ENCODE assay signal across 13 cellular contexts in genomic region chr19:4197625-4198466, GRCh38. TPM values are rescaled to one million over a fixed set of nuclear protein-coding genes. Genes with fewer than 3 reads are reported as not detected.
DNase-seq lines count a peak whose midpoint lies in the region; ATAC-seq and TF ChIP-seq lines count a peak whose summit lies in the region.
"Had no signal": no experiment of that assay in that cellular context is flagged by ENCODE, and none has a peak within 500 bp of the region (broad histone marks: within the 10 kb centered on the region; RNA-seq: fewer than 3 reads in every experiment).

No MANE protein-coding gene starts in this region.

- no peak overlapping the region for H3K4me3 Mint-ChIP-seq in activated CD8-positive, alpha-beta T cell treated with anti-CD3 and anti-CD28 coated beads for 36 hours
- H3K4me3 Mint-ChIP-seq in memory B cell = no peak overlapping the region
- H3K4me3 Mint-ChIP-seq in activated T-helper 2 cell treated with anti-CD3 and anti-CD28 coated beads, Interferon-gamma antibody, Interleukin-2, Interleukin-4, amounts not matched to agents 10 μg/mL and 5 μg/mL and 100 μg/mL, durations not matched to agents 14 hours and 24 hours and 36 hours (ENCODE audit: low read depth) = no peak overlapping the region

- no peak for TF ChIP-seq POLR2A in esophagus squamous epithelium (IDR thresholded peaks at IDR 0.05)

- no peak overlapping the region for H3K27ac Mint-ChIP-seq in activated CD8-positive, alpha-beta T cell treated with anti-CD3 and anti-CD28 coated beads for 36 hours
- peak overlapping the region; percentile 88 for H3K27ac Mint-ChIP-seq in memory B cell
- no peak overlapping the region for H3K27ac Mint-ChIP-seq in activated T-helper 2 cell treated with anti-CD3 and anti-CD28 coated beads, Interferon-gamma antibody, Interleukin-2, Interleukin-4, amounts not matched to agents 10 μg/mL and 5 μg/mL and 100 μg/mL, durations not matched to agents 14 hours and 24 hours and 36 hours

- intact Hi-C loops in activated CD8-positive, alpha-beta T cell treated with anti-CD3 and anti-CD28 coated beads for 36 hours (cut with micrococcal nuclease) = no loop called here
- intact Hi-C loops in esophagus squamous epithelium (cut with DNase I) = no loop called here
- intact Hi-C loops in activated T-helper 2 cell treated with anti-CD3 and anti-CD28 coated beads, Interferon-gamma antibody, Interleukin-2, Interleukin-4, amounts not matched to agents 10 μg/mL and 5 μg/mL and 100 μg/mL, durations not matched to agents 14 hours and 24 hours and 36 hours (cut with micrococcal nuclease) = no loop called here

- H3K4me3 ChIP-seq in esophagus squamous epithelium = peak overlapping the region in 1 of 4 donors; percentile 12

- H3K9me3 ChIP-seq in esophagus squamous epithelium = no peaks in the 10 kb centered on the region

- peaks cover 4% of the 10 kb centered on the region for H3K36me3 Mint-ChIP-seq in activated CD8-positive, alpha-beta T cell treated with anti-CD3 and anti-CD28 coated beads for 36 hours (ENCODE audit: low read depth)
- peaks cover 8% of the 10 kb centered on the region for H3K36me3 Mint-ChIP-seq in memory B cell
- peaks cover 10% of the 10 kb centered on the region for H3K36me3 Mint-ChIP-seq in activated T-helper 2 cell treated with anti-CD3 and anti-CD28 coated beads, Interferon-gamma antibody, Interleukin-2, Interleukin-4, amounts not matched to agents 10 μg/mL and 5 μg/mL and 100 μg/mL, durations not matched to agents 14 hours and 24 hours and 36 hours (ENCODE audit: low read depth)

- peaks cover 10% of the 10 kb centered on the region for H3K4me1 Mint-ChIP-seq in activated CD8-positive, alpha-beta T cell treated with anti-CD3 and anti-CD28 coated beads for 36 hours (ENCODE audit: low read depth)
- peaks cover 9% of the 10 kb centered on the region for H3K4me1 Mint-ChIP-seq in memory B cell
- peaks cover 7% of the 10 kb centered on the region for H3K4me1 Mint-ChIP-seq in activated T-helper 2 cell treated with anti-CD3 and anti-CD28 coated beads, Interferon-gamma antibody, Interleukin-2, Interleukin-4, amounts not matched to agents 10 μg/mL and 5 μg/mL and 100 μg/mL, durations not matched to agents 14 hours and 24 hours and 36 hours (ENCODE audit: low read depth)

- peak; percentile 37 for ATAC-seq in activated CD8-positive, alpha-beta T cell treated with anti-CD3 and anti-CD28 coated beads for 36 hours
- ATAC-seq in memory B cell (ENCODE audit: low read depth) (no peak), HG02970 (IDR thresholded peaks at IDR 0.05; ENCODE audit: low FRiP score, unreplicated experiment) (no peak)
- ATAC-seq: naive thymus-derived CD8-positive, alpha-beta T cell had no signal

- no peak overlapping the region for H3K27ac ChIP-seq in esophagus squamous epithelium

- CTCF ChIA-PET in activated CD8-positive, alpha-beta T cell treated with anti-CD3 and anti-CD28 coated beads for 36 hours (lab: Charles Lee) = interaction anchor here (0.8 kb wide), 1 partner anchor 11 kb away, joined by 3 read pairs; no protein-coding TSS in a partner anchor

- H3K9me3 Mint-ChIP-seq in activated CD8-positive, alpha-beta T cell treated with anti-CD3 and anti-CD28 coated beads for 36 hours = peaks cover 6% of the 10 kb centered on the region
- peaks cover 15% of the 10 kb centered on the region for H3K9me3 Mint-ChIP-seq in memory B cell
- H3K9me3 Mint-ChIP-seq in activated T-helper 2 cell treated with anti-CD3 and anti-CD28 coated beads, Interferon-gamma antibody, Interleukin-2, Interleukin-4, amounts not matched to agents 10 μg/mL and 5 μg/mL and 100 μg/mL, durations not matched to agents 14 hours and 24 hours and 36 hours = peaks cover 12% of the 10 kb centered on the region

- POLR2A ChIA-PET in activated CD8-positive, alpha-beta T cell treated with anti-CD3 and anti-CD28 coated beads for 36 hours (lab: Charles Lee) = no interaction called here

- TF ChIP-seq CTCF in GM13976 (IDR thresholded peaks at IDR 0.05; ENCODE audit: borderline replicate concordance, control extremely low read depth, extremely low read depth, insufficient read depth, missing control alignments) = no peak
- TF ChIP-seq CTCF in activated CD8-positive, alpha-beta T cell treated with anti-CD3 and anti-CD28 coated beads for 36 hours (IDR thresholded peaks at IDR 0.05) = no peak
- TF ChIP-seq CTCF in esophagus squamous epithelium (IDR thresholded peaks at IDR 0.05) = no peak

- peaks cover 0 to 9% (median 7%) of the 10 kb centered on the region in 3 donors for H3K4me1 ChIP-seq in esophagus squamous epithelium

- in situ Hi-C loops in GM13976 (cut with MboI; ENCODE audit: low sequenced_read_pairs, unreplicated experiment) = no loop called here

- H3K27me3 ChIP-seq in esophagus squamous epithelium = peaks cover 6 to 78% (median 13%) of the 10 kb centered on the region in 4 donors

- H3K36me3 ChIP-seq in esophagus squamous epithelium = no peaks in the 10 kb centered on the region

- H3K27me3 Mint-ChIP-seq in activated CD8-positive, alpha-beta T cell treated with anti-CD3 and anti-CD28 coated beads for 36 hours = peaks cover 45% of the 10 kb centered on the region
- peaks cover 38% of the 10 kb centered on the region for H3K27me3 Mint-ChIP-seq in memory B cell
- peaks cover 35% of the 10 kb centered on the region for H3K27me3 Mint-ChIP-seq in activated T-helper 2 cell treated with anti-CD3 and anti-CD28 coated beads, Interferon-gamma antibody, Interleukin-2, Interleukin-4, amounts not matched to agents 10 μg/mL and 5 μg/mL and 100 μg/mL, durations not matched to agents 14 hours and 24 hours and 36 hours (ENCODE audit: low read depth)

- 30% methylated on average over 38 to 41 of the region's 70 CpGs for WGBS in esophagus squamous epithelium, 2 donors

- DNase-seq in DMS53 (lab: John Stamatoyannopoulos, UW) = peak; percentile 70
- DNase-seq in DMS53 treated with DMSO at 0.1 percent for 48 hours (lab: John Stamatoyannopoulos, UW; ENCODE audit: unreplicated experiment) = no peak
- peak; percentile 63 for DNase-seq in GM13976 (ENCODE audit: low spot score)
- DNase-seq in activated CD8-positive, alpha-beta T cell treated with anti-CD3 and anti-CD28 coated beads for 36 hours = peak; percentile 36
- DNase-seq in memory B cell (ENCODE audit: low spot score in 2 of 2) = no peak
- no peak for DNase-seq in esophagus squamous epithelium (lab: John Stamatoyannopoulos, UW)
- DNase-seq in activated T-helper 2 cell treated with anti-CD3 and anti-CD28 coated beads, Interferon-gamma antibody, Interleukin-2, Interleukin-4, amounts not matched to agents 10 μg/mL and 5 μg/mL and 100 μg/mL, durations not matched to agents 14 hours and 24 hours and 36 hours (ENCODE audit: low spot score) = no peak
- DNase-seq: 8988T; naive thymus-derived CD8-positive, alpha-beta T cell; SHP77 treated with DMSO at 0.1 percent for 48 hours had no signal

RNA-seq across cellular contexts. Expression of gene ANKRD24, which starts 15.4 kb away (rescaled TPM):
- total RNA-seq in activated CD8-positive, alpha-beta T cell treated with anti-CD3 and anti-CD28 coated beads for 36 hours = 1 to 10 TPM; 1.6 to 1.8 TPM
- 1 to 10 TPM in 1 of 4 donors, under 1 TPM in 3; 0.04 to 2.0 (median 0.44) TPM for total RNA-seq in esophagus squamous epithelium
- 0.30 and 0.50 TPM in 2 replicates for total RNA-seq in activated T-helper 2 cell treated with anti-CD3 and anti-CD28 coated beads, Interferon-gamma antibody, Interleukin-2, Interleukin-4, amounts not matched to agents 10 μg/mL and 5 μg/mL and 100 μg/mL, durations not matched to agents 14 hours and 24 hours and 36 hours

RNA-seq across cellular contexts. Expression of gene SIRT6, which starts 15.5 kb away (rescaled TPM):
- total RNA-seq in activated CD8-positive, alpha-beta T cell treated with anti-CD3 and anti-CD28 coated beads for 36 hours = 10 to 100 TPM; 26.9 to 28.3 TPM
- total RNA-seq in esophagus squamous epithelium = 10 to 100 TPM in 3 of 4 donors, 1 to 10 TPM in 1; 9.0 to 23.3 (median 18.3) TPM
- 34.6 and 42.4 TPM in 2 replicates for total RNA-seq in activated T-helper 2 cell treated with anti-CD3 and anti-CD28 coated beads, Interferon-gamma antibody, Interleukin-2, Interleukin-4, amounts not matched to agents 10 μg/mL and 5 μg/mL and 100 μg/mL, durations not matched to agents 14 hours and 24 hours and 36 hours

RNA-seq across cellular contexts. Expression of gene EBI3, which starts 31.5 kb away (rescaled TPM):
- total RNA-seq in activated CD8-positive, alpha-beta T cell treated with anti-CD3 and anti-CD28 coated beads for 36 hours = 1 to 10 TPM; 7.2 to 7.3 TPM
- total RNA-seq in esophagus squamous epithelium = 1 to 10 TPM in 1 of 4 donors, under 1 TPM in 3; 0.27 to 5.0 (median 0.44) TPM
- 47.0 and 55.4 TPM in 2 replicates for total RNA-seq in activated T-helper 2 cell treated with anti-CD3 and anti-CD28 coated beads, Interferon-gamma antibody, Interleukin-2, Interleukin-4, amounts not matched to agents 10 μg/mL and 5 μg/mL and 100 μg/mL, durations not matched to agents 14 hours and 24 hours and 36 hours

RNA-seq across cellular contexts. Expression of gene CREB3L3, which starts 44.4 kb away (rescaled TPM):
- total RNA-seq in activated CD8-positive, alpha-beta T cell treated with anti-CD3 and anti-CD28 coated beads for 36 hours = not detected
- total RNA-seq in esophagus squamous epithelium = not detected
- total RNA-seq in activated T-helper 2 cell treated with anti-CD3 and anti-CD28 coated beads, Interferon-gamma antibody, Interleukin-2, Interleukin-4, amounts not matched to agents 10 μg/mL and 5 μg/mL and 100 μg/mL, durations not matched to agents 14 hours and 24 hours and 36 hours = 1.6 and 2.5 TPM in 2 replicates
- total RNA-seq: cerebellum; LHCN-M2; naive thymus-derived CD8-positive, alpha-beta T cell had no signal

RNA-seq across cellular contexts. Expression of gene YJU2, which starts 49.0 kb away (rescaled TPM):
- 10 to 100 TPM; 25.5 to 25.8 TPM for total RNA-seq in activated CD8-positive, alpha-beta T cell treated with anti-CD3 and anti-CD28 coated beads for 36 hours
- total RNA-seq in esophagus squamous epithelium = 10 to 100 TPM; 18.5 to 33.0 (median 23.2) TPM
- 29.7 and 30.8 TPM in 2 replicates for total RNA-seq in activated T-helper 2 cell treated with anti-CD3 and anti-CD28 coated beads, Interferon-gamma antibody, Interleukin-2, Interleukin-4, amounts not matched to agents 10 μg/mL and 5 μg/mL and 100 μg/mL, durations not matched to agents 14 hours and 24 hours and 36 hours

Comparison
In these comparisons a context has a peak if more than half of its experiments do, and no peak if none do; other contexts are left out.
1. DNase-seq: peak in DMS53 (single experiment), GM13976 (single experiment) and activated CD8-positive, alpha-beta T cell treated with anti-CD3 and anti-CD28 coated beads for 36 hours (single experiment); none in DMS53 treated with DMSO at 0.1 percent for 48 hours (single experiment), memory B cell (0 of 2), esophagus squamous epithelium (single experiment) and activated T-helper 2 cell treated with anti-CD3 and anti-CD28 coated beads, Interferon-gamma antibody, Interleukin-2, Interleukin-4, amounts not matched to agents 10 μg/mL and 5 μg/mL and 100 μg/mL, durations not matched to agents 14 hours and 24 hours and 36 hours (single experiment).